In the genomic region with DNA sequence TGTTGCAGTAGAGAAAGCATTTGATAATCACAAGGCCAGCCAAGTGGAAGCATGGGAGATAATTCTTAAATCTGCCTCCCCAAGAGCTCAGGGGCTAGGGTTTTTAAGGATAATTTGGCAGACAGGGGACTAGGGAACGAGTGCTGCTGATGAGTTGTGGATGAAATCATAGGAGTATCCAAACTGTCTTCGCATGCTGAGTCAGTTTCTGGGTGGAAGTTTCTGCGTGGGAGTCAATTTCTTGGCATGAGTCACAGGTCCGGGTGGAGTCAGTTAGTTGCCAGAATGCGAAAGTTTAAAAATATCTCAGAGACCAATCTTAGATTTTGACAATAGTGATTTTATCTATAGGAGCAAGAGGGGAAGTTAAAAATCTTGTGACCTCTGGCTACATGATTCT, we compare ENCODE assay signal across 11 cellular contexts.
DNase-seq lines count a peak whose midpoint lies in the region; ATAC-seq and TF ChIP-seq lines count a peak whose summit lies in the region.
"Had no signal": no experiment of that assay in that cellular context is flagged by ENCODE, and none has a peak within 500 bp of the region (broad histone marks: within the 10 kb centered on the region; RNA-seq: fewer than 3 reads in every experiment).

No MANE protein-coding gene starts in this region.

- H3K4me1 ChIP-seq in IMR-90 (ENCODE audit: control insufficient read depth, insufficient read depth, low read length) (no peaks in the 10 kb centered on the region), osteoblast (ENCODE audit: insufficient read depth, low read length) (no peaks in the 10 kb centered on the region), upper lobe of left lung (no peaks in the 10 kb centered on the region), ascending aorta (no peaks in the 10 kb centered on the region)

- H2BK120ac ChIP-seq in IMR-90 (ENCODE audit: low read depth, low read length): no peak overlapping the region

- in situ Hi-C loops in IMR-90 (cut with MboI; ENCODE audit: low sequenced_read_pairs): no loop called here
- in situ Hi-C loops in brain microvascular endothelial cell (cut with HindIII; ENCODE audit: low pct_ligation_motif_present, low sequenced_read_pairs): no loop called here

- H3K9me3 ChIP-seq in IMR-90 (ENCODE audit: control insufficient read depth, insufficient read depth, low read length) (peaks cover 5% of the 10 kb centered on the region), osteoblast (ENCODE audit: low read depth, low read length) (peaks cover 5% of the 10 kb centered on the region), upper lobe of left lung (peaks cover 0 to 6% (median 4%) of the 10 kb centered on the region in 4 donors), ascending aorta (peaks cover 0 to 5% of the 10 kb centered on the region in 2 donors)

- intact Hi-C loops in IMR-90 (cut with micrococcal nuclease): no loop called here
- intact Hi-C loops in ascending aorta (cut with DNase I): no loop called here

- H3K4me2 ChIP-seq in IMR-90 (ENCODE audit: low read depth, low read length) (no peak overlapping the region), osteoblast (ENCODE audit: insufficient read depth, low read length) (no peak overlapping the region)

- H4K8ac ChIP-seq in IMR-90 (ENCODE audit: low read depth in 2 of 2, low read length in 2 of 2): no peak overlapping the region

- no peak overlapping the region for H3K4ac ChIP-seq in IMR-90 (ENCODE audit: low read depth, low read length)

- no peak for TF ChIP-seq POLR2A in IMR-90 (IDR thresholded peaks at IDR 0.05; ENCODE audit: low read depth, low read length)
- no peak for TF ChIP-seq POLR2A in upper lobe of left lung (IDR thresholded peaks at IDR 0.05)

- BruUV-seq in IMR-90 (replicated peaks; lab: Mats Ljungman, UMichigan): no TSS peak

- DNase-seq in EL: peak; percentile 65
- peak; percentile 53 for DNase-seq in IMR-90
- peak; percentile 73 for DNase-seq in brain microvascular endothelial cell
- peak; percentile 93 for DNase-seq in osteoblast (ENCODE audit: insufficient read length, low spot score, missing footprints)
- DNase-seq in upper lobe of left lung: no peak
- DNase-seq in ascending aorta (ENCODE audit: low spot score in 2 of 2): no peak
- DNase-seq: DMS53, NCI-H82 had no signal

- no peak overlapping the region for H2AK5ac ChIP-seq in IMR-90 (ENCODE audit: low read depth, low read length)

- no peak overlapping the region for H4K91ac ChIP-seq in IMR-90 (ENCODE audit: insufficient read depth, low read depth, low read length)

- POLR2A ChIA-PET in IMR-90 (lab: Charles Lee; ENCODE audit: unreplicated experiment): no interaction called here

- no peaks in the 10 kb centered on the region for H3K79me1 ChIP-seq in IMR-90 (ENCODE audit: low read depth in 1 of 2, low read length in 2 of 2)

- H2AFZ ChIP-seq in IMR-90 (replicated peaks; ENCODE audit: low read length, poor library complexity) (no peak overlapping the region), osteoblast (ENCODE audit: low read length) (no peak overlapping the region)

- H2BK5ac ChIP-seq in IMR-90 (ENCODE audit: low read depth, low read length, poor library complexity, severe bottlenecking): no peak overlapping the region

- no peak overlapping the region for H3K18ac ChIP-seq in IMR-90 (ENCODE audit: low read depth, low read length)

- no peak overlapping the region for H2BK20ac ChIP-seq in IMR-90 (ENCODE audit: low read depth, low read length)

- H3K56ac ChIP-seq in IMR-90 (ENCODE audit: extremely low read depth, insufficient read depth, low read length): no peak overlapping the region

- no peak for TF ChIP-seq EP300 in upper lobe of left lung (IDR thresholded peaks at IDR 0.05)

- H3K23ac ChIP-seq in IMR-90 (ENCODE audit: low read depth, low read length): no peak overlapping the region

- peaks cover 2% of the 10 kb centered on the region for H3K27me3 ChIP-seq in IMR-90 (ENCODE audit: control insufficient read depth, insufficient read depth, low read length)
- H3K27me3 ChIP-seq in brain microvascular endothelial cell (replicated peaks): no peaks in the 10 kb centered on the region
- H3K27me3 ChIP-seq in osteoblast (ENCODE audit: insufficient read depth, low read length): no peaks in the 10 kb centered on the region
- no peaks in the 10 kb centered on the region for H3K27me3 ChIP-seq in upper lobe of left lung
- H3K27me3 ChIP-seq in ascending aorta: no peaks in the 10 kb centered on the region

- TF ChIP-seq CTCF in IMR-90 (conservative IDR thresholded peaks at IDR 0.05; ENCODE audit: low read depth, low read length) (no peak), brain microvascular endothelial cell (IDR thresholded peaks at IDR 0.05; ENCODE audit: low read depth, low read length, missing control alignments) (no peak), osteoblast (IDR thresholded peaks at IDR 0.05; ENCODE audit: extremely low read depth, low read depth, low read length) (no peak), upper lobe of left lung (IDR thresholded peaks at IDR 0.05) (no peak), ascending aorta (IDR thresholded peaks at IDR 0.05) (no peak)

- dilution Hi-C loops in IMR-90 (cut with HindIII; ENCODE audit: low sequenced_read_pairs, unreplicated experiment): no loop called here

- 25% methylated on average over 2 of the region's 5 CpGs; no CpG with 5 or more reads in 1 of the 2 experiments for WGBS in IMR-90 (ENCODE audit: extremely low coverage in 2 of 2, insufficient read length in 1 of 2), 2 experiments
- WGBS in upper lobe of left lung, 2 donors: 53 to 56% methylated on average over 5 of the region's 5 CpGs

- CTCF ChIA-PET in IMR-90 (lab: Yijun Ruan, JAX): no interaction called here

- H3K79me2 ChIP-seq in osteoblast (ENCODE audit: insufficient read depth, low read length): no peaks in the 10 kb centered on the region

- H3K27ac ChIP-seq in IMR-90 (ENCODE audit: insufficient read depth, low read length) (no peak overlapping the region), brain microvascular endothelial cell (no peak overlapping the region), osteoblast (ENCODE audit: low read depth, low read length) (no peak overlapping the region), upper lobe of left lung (no peak overlapping the region), ascending aorta (no peak overlapping the region)

- no peak overlapping the region for H3K4me3 ChIP-seq in IMR-90 (ENCODE audit: insufficient read depth, low read depth, low read length)
- H3K4me3 ChIP-seq in brain microvascular endothelial cell (ENCODE audit: low read depth, low read length): no peak overlapping the region
- no peak overlapping the region for H3K4me3 ChIP-seq in osteoblast (ENCODE audit: insufficient read depth, low read length)
- no peak overlapping the region for H3K4me3 ChIP-seq in upper lobe of left lung
- H3K4me3 ChIP-seq in ascending aorta: no peak overlapping the region
- H3K4me3 ChIP-seq: lung had no signal

- H3K9ac ChIP-seq in IMR-90 (ENCODE audit: low read depth, low read length): no peak overlapping the region

- no peak overlapping the region for H4K5ac ChIP-seq in IMR-90 (ENCODE audit: low read depth, low read length)

- no peaks in the 10 kb centered on the region for H4K20me1 ChIP-seq in IMR-90 (ENCODE audit: insufficient read depth, low read length)
- no peaks in the 10 kb centered on the region for H4K20me1 ChIP-seq in osteoblast (ENCODE audit: insufficient read depth, low read length)

- no peak overlapping the region for H2BK15ac ChIP-seq in IMR-90 (ENCODE audit: low read depth, low read length)

- H3K36me3 ChIP-seq in IMR-90 (ENCODE audit: control insufficient read depth, insufficient read depth, low read length): no peaks in the 10 kb centered on the region
- no peaks in the 10 kb centered on the region for H3K36me3 ChIP-seq in brain microvascular endothelial cell (replicated peaks)
- H3K36me3 ChIP-seq in osteoblast (ENCODE audit: insufficient read depth, low read length): no peaks in the 10 kb centered on the region
- H3K36me3 ChIP-seq in upper lobe of left lung: no peaks in the 10 kb centered on the region
- no peaks in the 10 kb centered on the region for H3K36me3 ChIP-seq in ascending aorta

- H3K9me1 ChIP-seq in IMR-90 (ENCODE audit: insufficient read depth, low read length): no peaks in the 10 kb centered on the region

- ATAC-seq in IMR-90 (ENCODE audit: low read depth) (no peak), HG03442 (IDR thresholded peaks at IDR 0.05; ENCODE audit: unreplicated experiment) (no peak), upper lobe of left lung (ENCODE audit: low FRiP score in 2 of 2) (no peak), HG02642 (IDR thresholded peaks at IDR 0.05; ENCODE audit: poor library complexity, unreplicated experiment) (no peak)

- H3K14ac ChIP-seq in IMR-90 (replicated peaks; ENCODE audit: low read depth, low read length): no peak overlapping the region

- no peak for TF ChIP-seq RAD21 in IMR-90 (IDR thresholded peaks at IDR 0.05; ENCODE audit: low read length)

- H2AK9ac ChIP-seq in IMR-90 (replicated peaks; ENCODE audit: low read depth, low read length, poor library complexity): no peak overlapping the region

TF ChIP-seq in IMR-90, 13 proteins besides CTCF, POLR2A, EP300 and RAD21:
- TF ChIP-seq BHLHE40 (IDR thresholded peaks at IDR 0.05; ENCODE audit: low read depth, low read length) (no peak), RCOR1 (IDR thresholded peaks at IDR 0.05; ENCODE audit: insufficient replicate concordance, low read length) (no peak), RFX5 (IDR thresholded peaks at IDR 0.05; ENCODE audit: low read depth, low read length) (no peak), MAFK (IDR thresholded peaks at IDR 0.05; ENCODE audit: low read depth, low read length) (no peak), MAZ (IDR thresholded peaks at IDR 0.05; ENCODE audit: borderline replicate concordance, low read depth, low read length) (no peak), SMC3 (IDR thresholded peaks at IDR 0.05; ENCODE audit: low read depth, low read length) (no peak), CHD1 (IDR thresholded peaks at IDR 0.05; ENCODE audit: low read depth, low read length) (no peak), NFE2L2 (IDR thresholded peaks at IDR 0.05; ENCODE audit: low read depth, low read length) (no peak), FOS (IDR thresholded peaks at IDR 0.05; ENCODE audit: low read depth, low read length) (no peak)
- TF ChIP-seq, protein P1, sequence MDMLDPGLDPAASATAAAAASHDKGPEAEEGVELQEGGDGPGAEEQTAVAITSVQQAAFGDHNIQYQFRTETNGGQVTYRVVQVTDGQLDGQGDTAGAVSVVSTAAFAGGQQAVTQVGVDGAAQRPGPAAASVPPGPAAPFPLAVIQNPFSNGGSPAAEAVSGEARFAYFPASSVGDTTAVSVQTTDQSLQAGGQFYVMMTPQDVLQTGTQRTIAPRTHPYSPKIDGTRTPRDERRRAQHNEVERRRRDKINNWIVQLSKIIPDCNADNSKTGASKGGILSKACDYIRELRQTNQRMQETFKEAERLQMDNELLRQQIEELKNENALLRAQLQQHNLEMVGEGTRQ (IDR thresholded peaks at IDR 0.05; ENCODE audit: low read depth, low read length): no peak

Comparison
In these comparisons a context has a peak if more than half of its experiments do, and no peak if none do; other contexts are left out.
1. DNase-seq: peak in EL (single experiment), IMR-90 (single experiment), brain microvascular endothelial cell (single experiment) and osteoblast (single experiment); none in upper lobe of left lung (0 of 2) and ascending aorta (0 of 2).